14 cellular contexts compared by ENCODE assay signal in the genomic region with DNA sequence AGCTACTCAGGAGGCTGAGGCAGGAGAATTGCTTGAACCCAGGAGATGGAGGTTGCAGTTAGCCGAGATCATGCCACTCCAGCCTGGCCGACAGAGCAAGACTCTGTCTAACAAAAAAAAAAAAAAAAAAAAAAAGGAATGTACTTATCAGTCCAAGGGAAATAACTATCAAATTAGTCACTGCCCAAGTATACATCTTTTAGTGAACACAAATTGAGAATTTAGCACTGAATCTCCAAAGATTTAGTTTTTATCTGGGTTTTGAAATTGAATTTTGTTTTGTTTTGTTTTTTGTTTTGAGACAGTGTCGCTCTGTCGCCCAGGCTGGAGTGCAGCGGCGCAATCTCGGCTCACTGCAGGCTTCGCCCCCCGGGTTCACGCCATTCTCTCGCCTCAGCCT. TPM values are rescaled to one million over a fixed set of nuclear protein-coding genes. Genes with fewer than 3 reads are reported as not detected.
"Had no signal": no experiment of that assay in that cellular context is flagged by ENCODE, and none has a peak within 500 bp of the region (broad histone marks: within the 10 kb centered on the region; RNA-seq: fewer than 3 reads in every experiment).

No MANE protein-coding gene starts in this region.

RNA-seq across cellular contexts. Expression of a gene that starts 39.8 kb away (rescaled TPM):
- total RNA-seq: activated CD4-positive, alpha-beta T cell treated with anti-CD3 and anti-CD28 coated beads for 36 hours; activated CD4-positive, alpha-beta T cell treated with anti-CD3 and anti-CD28 coated beads, Interleukin-2, amount 10 ng/mL, durations not matched to agents 7 days and 5 days; activated CD8-positive, alpha-beta T cell treated with anti-CD3 and anti-CD28 coated beads, Interleukin-2, amount 10 ng/mL, durations not matched to agents 7 days and 5 days; activated naive CD8-positive, alpha-beta T cell treated with anti-CD3 and anti-CD28 coated beads, Interleukin-2, amount 10 ng/mL, durations not matched to agents 7 days and 5 days; activated T-helper 2 cell treated with anti-CD3 and anti-CD28 coated beads, Interferon-gamma antibody, Interleukin-2, Interleukin-4, amounts not matched to agents 10 μg/mL and 5 μg/mL and 100 μg/mL, durations not matched to agents 14 hours and 24 hours and 36 hours; adrenal gland; body of pancreas; bronchial epithelial cell; cerebellum; OCI-LY7; SK-MEL-5; T-cell; T-helper 17 cell; WTC11 had no signal
- polyA plus RNA-seq: adrenal gland had no signal
